ENCODE assay signal across 24 cellular contexts in the genomic region with DNA sequence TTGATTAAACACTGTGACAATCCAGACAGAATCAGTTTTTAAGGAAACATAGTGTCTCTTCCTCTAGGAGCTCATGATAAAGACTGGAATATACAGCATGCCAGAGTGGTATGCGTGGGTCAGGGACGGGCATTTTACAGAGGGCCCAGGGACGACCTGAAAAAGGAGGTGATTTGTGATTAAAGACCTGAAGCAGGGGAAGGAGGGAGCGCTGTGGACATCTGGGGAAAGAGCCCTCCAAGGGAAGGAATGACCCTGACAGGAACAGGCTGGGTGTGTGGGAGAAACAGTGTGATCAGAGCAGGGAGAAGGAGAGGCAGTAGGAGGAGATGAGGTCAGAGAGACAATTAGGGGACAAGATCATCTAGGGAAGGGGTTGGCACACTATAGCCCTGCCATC. TPM values are rescaled to one million over a fixed set of nuclear protein-coding genes. Genes with fewer than 3 reads are reported as not detected.
DNase-seq lines count a peak whose midpoint lies in the region; ATAC-seq and TF ChIP-seq lines count a peak whose summit lies in the region.
"Had no signal": no experiment of that assay in that cellular context is flagged by ENCODE, and none has a peak within 500 bp of the region (broad histone marks: within the 10 kb centered on the region; RNA-seq: fewer than 3 reads in every experiment).

No MANE protein-coding gene starts in this region.

- H4K8ac ChIP-seq in trophoblast cell (ENCODE audit: low read depth, low read length) = no peak overlapping the region

- H3K27ac ChIP-seq in gastroesophageal sphincter (peak overlapping the region in 3 of 4 donors; percentile 31 to 55 (median 49)), trophoblast cell (ENCODE audit: low read depth, low read length) (no peak overlapping the region), vagina (peak overlapping the region; percentile 55), osteoblast (ENCODE audit: low read depth, low read length) (no peak overlapping the region), SK-N-SH (ENCODE audit: low read depth in 2 of 2, low read length in 1 of 2) (no peak overlapping the region)
- H3K27ac ChIP-seq: neural progenitor cell, thyroid gland, WERI-Rb-1 had no signal

- no peak overlapping the region for H2AFZ ChIP-seq in trophoblast cell (ENCODE audit: insufficient read depth, low read length, poor library complexity)
- H2AFZ ChIP-seq in osteoblast (ENCODE audit: low read length) = no peak overlapping the region
- H2AFZ ChIP-seq in SK-N-SH (ENCODE audit: low read depth) = no peak overlapping the region
- H2AFZ ChIP-seq: neural progenitor cell had no signal

- DNase-seq in Right ventricle myocardium inferior (ENCODE audit: missing footprints) (peak; percentile 11), cardiac septum (ENCODE audit: low spot score) (no peak), trophoblast cell (no peak), vagina (ENCODE audit: extremely low spot score in 2 of 2) (peak in 1 of 2 donors; percentile 74), osteoblast (ENCODE audit: insufficient read length, low spot score, missing footprints) (no peak), SK-N-SH (no peak)
- DNase-seq: activated CD8-positive, alpha-beta T cell treated with anti-CD3 and anti-CD28 coated beads for 36 hours; activated T-cell treated with anti-CD3 and anti-CD28 coated beads, Interleukin-2, amount 50 U/mL, for 48 hours; KG1; left colon; NCI-H526 treated with DMSO at 0.1 percent for 48 hours; RPMI8226; stimulated activated CD4-positive, alpha-beta T cell treated with anti-CD3 and anti-CD28 coated beads, Interleukin-2, amount 100 ng/mL, for 24 hours; stimulated activated naive B cell treated with anti-CD40 and anti-IgM and Interleukin-4, amounts not matched to agents 10 μg/mL and 1 μg/mL and 100 μg/mL, for 72 hours; thyroid gland; WERI-Rb-1 had no signal

- H2BK5ac ChIP-seq in trophoblast cell (ENCODE audit: low read depth, low read length, poor library complexity) = no peak overlapping the region

- H3K4me3 ChIP-seq in gastroesophageal sphincter = no peak overlapping the region
- no peak overlapping the region for H3K4me3 ChIP-seq in trophoblast cell (ENCODE audit: low read depth, low read length)
- no peak overlapping the region for H3K4me3 ChIP-seq in vagina
- H3K4me3 ChIP-seq in osteoblast (ENCODE audit: insufficient read depth, low read length) = no peak overlapping the region
- no peak overlapping the region for H3K4me3 ChIP-seq in SK-N-SH (ENCODE audit: low read depth in 2 of 2, low read length in 1 of 2)
- H3K4me3 ChIP-seq: neural progenitor cell, skin epidermis, thyroid gland had no signal

- no peak for TF ChIP-seq RAD21 in SK-N-SH (IDR thresholded peaks at IDR 0.05; ENCODE audit: low read length)

- H3K4me1 ChIP-seq in gastroesophageal sphincter (peaks cover 0 to 53% (median 20%) of the 10 kb centered on the region in 3 donors), trophoblast cell (ENCODE audit: control insufficient read depth in 1 of 2, insufficient read depth in 2 of 2, low read length in 2 of 2) (peaks cover 18 to 44% of the 10 kb centered on the region in 2 experiments), vagina (peaks cover 47% of the 10 kb centered on the region), osteoblast (ENCODE audit: insufficient read depth, low read length) (peaks cover 25% of the 10 kb centered on the region), SK-N-SH (ENCODE audit: control insufficient read depth in 1 of 2, insufficient read depth in 2 of 2, low read depth in 1 of 2, low read length in 1 of 2) (peaks cover 13 to 18% of the 10 kb centered on the region in 2 experiments; a peak in 3 of 4 replicates)

- no peak overlapping the region for H3K4ac ChIP-seq in trophoblast cell (ENCODE audit: low read depth, low read length)

- TF ChIP-seq EP300 in gastroesophageal sphincter (IDR thresholded peaks at IDR 0.05) = no peak
- no peak for TF ChIP-seq EP300 in SK-N-SH (IDR thresholded peaks at IDR 0.05; ENCODE audit: borderline replicate concordance in 1 of 2, low read depth in 1 of 2, low read length in 1 of 2)

- H4K91ac ChIP-seq in trophoblast cell (ENCODE audit: low read depth, low read length) = peak overlapping the region; percentile 33

- no peaks in the 10 kb centered on the region for H3F3A ChIP-seq in SK-N-SH (replicated peaks; ENCODE audit: insufficient read depth)

- H4K20me1 ChIP-seq in osteoblast (ENCODE audit: insufficient read depth, low read length) (no peaks in the 10 kb centered on the region), SK-N-SH (ENCODE audit: insufficient read depth) (no peaks in the 10 kb centered on the region)

- H3K9me3 ChIP-seq in gastroesophageal sphincter (no peaks in the 10 kb centered on the region), trophoblast cell (ENCODE audit: insufficient read depth, low read depth, low read length) (no peaks in the 10 kb centered on the region), vagina (no peaks in the 10 kb centered on the region), osteoblast (ENCODE audit: low read depth, low read length) (no peaks in the 10 kb centered on the region), SK-N-SH (no peaks in the 10 kb centered on the region)
- H3K9me3 ChIP-seq: thyroid gland had no signal

- TF ChIP-seq CTCF in gastroesophageal sphincter (IDR thresholded peaks at IDR 0.05) (no peak), vagina (IDR thresholded peaks at IDR 0.05) (no peak), osteoblast (IDR thresholded peaks at IDR 0.05; ENCODE audit: extremely low read depth, low read depth, low read length) (no peak), SK-N-SH (IDR thresholded peaks at IDR 0.05) (no peak)

- no peak overlapping the region for H2BK120ac ChIP-seq in trophoblast cell (ENCODE audit: insufficient read depth, low read length, poor library complexity)

- no peak overlapping the region for H3K14ac ChIP-seq in trophoblast cell (ENCODE audit: low read length)

- TF ChIP-seq POLR2A in gastroesophageal sphincter (IDR thresholded peaks at IDR 0.05) (no peak), vagina (IDR thresholded peaks at IDR 0.05) (no peak)

- H3K36me3 ChIP-seq in gastroesophageal sphincter = peaks cover 0 to 19% of the 10 kb centered on the region in 2 donors
- H3K36me3 ChIP-seq in trophoblast cell (ENCODE audit: control insufficient read depth in 1 of 2, insufficient read depth in 2 of 2, low read length in 2 of 2) = peaks cover 0 to 3% of the 10 kb centered on the region in 2 experiments
- no peaks in the 10 kb centered on the region for H3K36me3 ChIP-seq in vagina
- peaks cover 7% of the 10 kb centered on the region for H3K36me3 ChIP-seq in osteoblast (ENCODE audit: insufficient read depth, low read length)
- peaks cover 0 to 8% of the 10 kb centered on the region in 2 experiments for H3K36me3 ChIP-seq in SK-N-SH (replicated peaks in 1 of 2; ENCODE audit: control insufficient read depth in 1 of 2, insufficient read depth in 2 of 2, low read length in 1 of 2)
- H3K36me3 ChIP-seq: neural progenitor cell, thyroid gland, WERI-Rb-1 had no signal

- no peak overlapping the region for H2AK5ac ChIP-seq in trophoblast cell (ENCODE audit: low read length)

- H4K12ac ChIP-seq in trophoblast cell (ENCODE audit: low read depth, low read length) = no peak overlapping the region

- 89 to 96% methylated on average over 3 to 4 of the region's 4 CpGs for WGBS in gastroesophageal sphincter (ENCODE audit: low coverage in 1 of 2), 2 donors
- WGBS in trophoblast cell (ENCODE audit: extremely low coverage, insufficient coverage, insufficient read length) = no CpG with 5 or more reads among the region's 4 CpGs
- 96% methylated on average over 4 of the region's 4 CpGs for WGBS in SK-N-SH (ENCODE audit: low lambda C conversion rate)

- no peak overlapping the region for H3K18ac ChIP-seq in trophoblast cell (ENCODE audit: low read length)

- no peak overlapping the region for H2BK12ac ChIP-seq in trophoblast cell (ENCODE audit: low read length)

- intact Hi-C loops in Right ventricle myocardium inferior (cut with DNase I) (no loop called here), cardiac septum (cut with DNase I) (no loop called here), vagina (cut with DNase I) (no loop called here)

- H3K9ac ChIP-seq in trophoblast cell (ENCODE audit: low read length) (no peak overlapping the region), SK-N-SH (no peak overlapping the region)
- H3K9ac ChIP-seq: neural progenitor cell had no signal

- peaks cover 13% of the 10 kb centered on the region for H3K79me1 ChIP-seq in trophoblast cell (ENCODE audit: low read length)

- H3K4me2 ChIP-seq in trophoblast cell (ENCODE audit: low read length) = no peak overlapping the region
- no peak overlapping the region for H3K4me2 ChIP-seq in osteoblast (ENCODE audit: insufficient read depth, low read length)
- no peak overlapping the region for H3K4me2 ChIP-seq in SK-N-SH
- H3K4me2 ChIP-seq: neural progenitor cell had no signal

- H3K79me2 ChIP-seq in trophoblast cell (ENCODE audit: control insufficient read depth, insufficient read depth, low read length, poor library complexity) = peaks cover 4% of the 10 kb centered on the region
- H3K79me2 ChIP-seq in osteoblast (ENCODE audit: insufficient read depth, low read length) = peaks cover 4% of the 10 kb centered on the region
- peaks cover 7% of the 10 kb centered on the region for H3K79me2 ChIP-seq in SK-N-SH (ENCODE audit: insufficient read depth)

- no peak overlapping the region for H3K23ac ChIP-seq in trophoblast cell (ENCODE audit: low read length)

- CTCF ChIA-PET in SK-N-SH (lab: Yijun Ruan, JAX) = interaction anchor here (3.9 kb wide), 1 partner anchor 24 kb away, joined by 25 read pairs; no protein-coding TSS in a partner anchor

- H3K27me3 ChIP-seq in gastroesophageal sphincter = no peaks in the 10 kb centered on the region
- no peaks in the 10 kb centered on the region for H3K27me3 ChIP-seq in trophoblast cell (ENCODE audit: insufficient read depth, low read length)
- no peaks in the 10 kb centered on the region for H3K27me3 ChIP-seq in vagina
- no peaks in the 10 kb centered on the region for H3K27me3 ChIP-seq in osteoblast (ENCODE audit: insufficient read depth, low read length)
- H3K27me3 ChIP-seq in SK-N-SH (ENCODE audit: insufficient read depth) = no peaks in the 10 kb centered on the region
- H3K27me3 ChIP-seq: thyroid gland had no signal

- no peaks in the 10 kb centered on the region for H3K9me2 ChIP-seq in SK-N-SH

- no peak for ATAC-seq in Right ventricle myocardium inferior
- no peak for ATAC-seq in gastroesophageal sphincter
- no peak for ATAC-seq in HG03565 (IDR thresholded peaks at IDR 0.05; ENCODE audit: unreplicated experiment)
- ATAC-seq: activated CD8-positive, alpha-beta T cell treated with anti-CD3 and anti-CD28 coated beads for 36 hours; left colon; stimulated activated naive B cell treated with anti-CD40 and anti-IgM and Interleukin-4, amounts not matched to agents 10 μg/mL and 1 μg/mL and 100 μg/mL, for 72 hours had no signal

- POLR2A ChIA-PET in SK-N-SH (lab: Yijun Ruan, JAX) = no interaction called here

RNA-seq across cellular contexts. Expression of a gene that starts 3.4 kb away (rescaled TPM):
- total RNA-seq in Right ventricle myocardium inferior (91.5 TPM), cardiac septum (47.5 TPM), gastroesophageal sphincter (10 to 100 TPM; 23.5 to 57.7 (median 31.6) TPM), vagina (29.2 TPM), osteoblast (2.9 and 4.0 TPM in 2 replicates)
- polyA plus RNA-seq in trophoblast cell (2013) = 9.7 and 11.1 TPM in 2 replicates
- polyA plus RNA-seq in SK-N-SH (2012; rRNA removed) = 11.0 and 14.1 TPM in 2 replicates
- polyA plus RNA-seq in SK-N-SH (2012; cell fraction: cytosol; rRNA removed) = 4.6 and 5.5 TPM in 2 replicates
- 70.4 and 80.8 TPM in 2 replicates for polyA plus RNA-seq in SK-N-SH (2012; cell fraction: nucleus; rRNA removed)

RNA-seq across cellular contexts. Expression of a gene that starts 22.4 kb away (rescaled TPM):
- 33.0 TPM for total RNA-seq in Right ventricle myocardium inferior
- 45.5 TPM for total RNA-seq in cardiac septum
- total RNA-seq in gastroesophageal sphincter = 100 to 1,000 TPM in 2 of 4 donors, 10 to 100 TPM in 2; 48.3 to 428 (median 103) TPM
- polyA plus RNA-seq in trophoblast cell (2013) = 120 and 128 TPM in 2 replicates
- total RNA-seq in vagina = 155 TPM
- 43.6 and 87.6 TPM in 2 replicates for total RNA-seq in osteoblast
- polyA plus RNA-seq in SK-N-SH (2012; rRNA removed) = 5.3 and 6.1 TPM in 2 replicates
- 3.2 and 4.1 TPM in 2 replicates for polyA plus RNA-seq in SK-N-SH (2012; cell fraction: cytosol; rRNA removed)
- polyA plus RNA-seq in SK-N-SH (2012; cell fraction: nucleus; rRNA removed) = 8.7 and 9.0 TPM in 2 replicates

RNA-seq across cellular contexts. Expression of a gene that starts 44.5 kb away (rescaled TPM):
- total RNA-seq in Right ventricle myocardium inferior = 13.7 TPM
- total RNA-seq in cardiac septum = 14.9 TPM
- 10 to 100 TPM; 19.2 to 35.6 (median 27.1) TPM for total RNA-seq in gastroesophageal sphincter
- polyA plus RNA-seq in trophoblast cell (2013) = 31.5 and 32.1 TPM in 2 replicates
- total RNA-seq in vagina = 20.6 TPM
- 13.8 and 14.4 TPM in 2 replicates for total RNA-seq in osteoblast
- polyA plus RNA-seq in SK-N-SH (2012; rRNA removed) = 10.2 and 13.2 TPM in 2 replicates
- polyA plus RNA-seq in SK-N-SH (2012; cell fraction: cytosol; rRNA removed) = 17.1 and 20.7 TPM in 2 replicates
- 2.3 and 5.2 TPM in 2 replicates for polyA plus RNA-seq in SK-N-SH (2012; cell fraction: nucleus; rRNA removed)

RNA-seq across cellular contexts. Expression of a gene that starts 45.0 kb away (rescaled TPM):
- total RNA-seq in Right ventricle myocardium inferior (not detected), cardiac septum (not detected), gastroesophageal sphincter (under 1 TPM in 1 of 4 donors, not detected in 3; 0.35 TPM), vagina (not detected), osteoblast (not detected in 2 replicates)
- 0.18 and 0.37 TPM in 2 replicates for polyA plus RNA-seq in trophoblast cell (2013)
- not detected in 2 replicates for polyA plus RNA-seq in SK-N-SH (2012; rRNA removed)
- polyA plus RNA-seq in SK-N-SH (2012; cell fraction: cytosol; rRNA removed) = not detected in 2 replicates
- polyA plus RNA-seq in SK-N-SH (2012; cell fraction: nucleus; rRNA removed) = not detected in 2 replicates
- total RNA-seq: activated CD8-positive, alpha-beta T cell treated with anti-CD3 and anti-CD28 coated beads for 36 hours; chondrocyte; glomerular endothelial cell; posterior vena cava; thyroid gland had no signal
- polyA plus RNA-seq: BJ had no signal

Comparison
In these comparisons a context has a peak if more than half of its experiments do, and no peak if none do; other contexts are left out.
1. H3K27ac ChIP-seq: peak in gastroesophageal sphincter (3 of 4) and vagina (single experiment); none in trophoblast cell (single experiment), osteoblast (single experiment) and SK-N-SH (0 of 2).